In genomic region chr7:44541-44896, GRCh38 we compare ENCODE assay signal across 18 cellular contexts.
"Had no signal": no experiment of that assay in that cellular context is flagged by ENCODE, and none has a peak within 500 bp of the region (broad histone marks: within the 10 kb centered on the region; RNA-seq: fewer than 3 reads in every experiment).

No MANE protein-coding gene starts in this region.

- H3K27ac ChIP-seq: brain microvascular endothelial cell, prostate gland, sigmoid colon, SJCRH30, tibial artery, vagina had no signal

- H3K27me3 ChIP-seq: SJCRH30, vagina had no signal

- H3K27ac Mint-ChIP-seq: activated T-helper 1 cell treated with anti-CD3 and anti-CD28 coated beads, Interleukin-12 subunit alpha, Interleukin-12 subunit beta, Interleukin-2, Interleukin-4 antibody, amounts not matched to agents 30 ng/mL and 10 ng/mL and 1 ng/mL, durations not matched to agents 14 hours and 24 hours and 36 hours; effector memory CD8-positive, alpha-beta T cell; nephron; stimulated activated memory B cell treated with anti-CD40 and anti-IgM and Interleukin-4, amounts not matched to agents 10 μg/mL and 1 μg/mL and 100 μg/mL, for 72 hours had no signal

- ATAC-seq: effector memory CD8-positive, alpha-beta T cell; left colon; stimulated activated memory B cell treated with anti-CD40 and anti-IgM and Interleukin-4, amounts not matched to agents 10 μg/mL and 1 μg/mL and 100 μg/mL, for 72 hours had no signal

- H3K4me1 Mint-ChIP-seq: stimulated activated memory B cell treated with anti-CD40 and anti-IgM and Interleukin-4, amounts not matched to agents 10 μg/mL and 1 μg/mL and 100 μg/mL, for 72 hours had no signal

- H3K4me1 ChIP-seq: prostate gland, sigmoid colon, SJCRH30, tibial artery, vagina had no signal

- H3K36me3 Mint-ChIP-seq: stimulated activated memory B cell treated with anti-CD40 and anti-IgM and Interleukin-4, amounts not matched to agents 10 μg/mL and 1 μg/mL and 100 μg/mL, for 72 hours had no signal

- H3K36me3 ChIP-seq: brain microvascular endothelial cell, prostate gland, sigmoid colon, SJCRH30, tibial artery, vagina had no signal

- H3K4me3 ChIP-seq: prostate gland, sigmoid colon, SJCRH30, tibial artery, vagina had no signal

- H3K9me3 Mint-ChIP-seq: activated T-helper 1 cell treated with anti-CD3 and anti-CD28 coated beads, Interleukin-12 subunit alpha, Interleukin-12 subunit beta, Interleukin-2, Interleukin-4 antibody, amounts not matched to agents 30 ng/mL and 10 ng/mL and 1 ng/mL, durations not matched to agents 14 hours and 24 hours and 36 hours; effector memory CD8-positive, alpha-beta T cell; nephron; stimulated activated memory B cell treated with anti-CD40 and anti-IgM and Interleukin-4, amounts not matched to agents 10 μg/mL and 1 μg/mL and 100 μg/mL, for 72 hours had no signal

- H3K4me3 Mint-ChIP-seq: activated T-helper 1 cell treated with anti-CD3 and anti-CD28 coated beads, Interleukin-12 subunit alpha, Interleukin-12 subunit beta, Interleukin-2, Interleukin-4 antibody, amounts not matched to agents 30 ng/mL and 10 ng/mL and 1 ng/mL, durations not matched to agents 14 hours and 24 hours and 36 hours; effector memory CD8-positive, alpha-beta T cell; nephron; stimulated activated memory B cell treated with anti-CD40 and anti-IgM and Interleukin-4, amounts not matched to agents 10 μg/mL and 1 μg/mL and 100 μg/mL, for 72 hours had no signal

- H3K9me3 ChIP-seq: prostate gland, sigmoid colon, SJCRH30, tibial artery, vagina had no signal

- DNase-seq: activated CD4-positive, CD25-positive, alpha-beta regulatory T cell; activated naive CD4-positive, alpha-beta T cell treated with Interleukin-2 at 50 U/mL for 16 hours; anterior cingulate cortex; brain microvascular endothelial cell; cerebellar nuclear complex; dermis blood vessel endothelial cell; foreskin melanocyte; left colon; occipital lobe; sigmoid colon; SJCRH30 had no signal
